ENCODE assay signal across 33 cellular contexts in the genomic region with DNA sequence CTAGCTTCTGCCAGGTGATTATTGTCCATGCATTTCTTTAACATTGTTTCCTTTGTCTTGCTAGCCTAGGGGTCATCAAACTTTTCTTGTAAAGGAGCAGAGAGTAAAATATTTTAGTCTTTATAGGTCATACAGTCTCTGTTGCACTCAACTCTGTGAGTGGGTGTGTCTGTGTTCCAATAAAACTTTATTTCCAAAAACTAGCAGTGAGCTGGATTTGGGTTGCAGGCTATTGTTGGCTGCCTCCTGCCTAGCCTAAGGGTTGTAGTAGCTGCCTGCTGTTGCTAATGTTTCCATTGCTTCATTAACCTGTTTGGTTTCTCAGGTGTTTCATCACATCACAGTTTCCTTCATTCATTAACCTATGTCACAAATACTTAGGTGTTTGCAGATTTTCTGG.
"Had no signal": no experiment of that assay in that cellular context is flagged by ENCODE, and none has a peak within 500 bp of the region (broad histone marks: within the 10 kb centered on the region; RNA-seq: fewer than 3 reads in every experiment).

No MANE protein-coding gene starts in this region.

- H3K27me3 ChIP-seq: adrenal gland, ascending aorta, body of pancreas, brain microvascular endothelial cell, breast epithelium, cardiac muscle cell had no signal

- H3K4me3 ChIP-seq: adrenal gland, ascending aorta, body of pancreas, breast epithelium, cardiac muscle cell had no signal

- H3K36me3 ChIP-seq: adrenal gland, ascending aorta, brain microvascular endothelial cell, breast epithelium, cardiac muscle cell had no signal

- H3K4me1 ChIP-seq: adrenal gland, ascending aorta, body of pancreas, breast epithelium had no signal

- H3K27ac ChIP-seq: adrenal gland, ascending aorta, body of pancreas, brain microvascular endothelial cell, breast epithelium, cardiac muscle cell had no signal

- ATAC-seq: activated naive CD4-positive, alpha-beta T cell treated with anti-CD3 and anti-CD28 coated beads, Interleukin-2, amount 50 U/mL, for 72 hours; activated naive CD8-positive, alpha-beta T cell treated with anti-CD3 and anti-CD28 coated beads, Interleukin-2, amount 50 U/mL, for 24 hours; activated T-cell treated with anti-CD3 and anti-CD28 coated beads, Interleukin-2, amount 50 U/mL, for 4 hours; activated T-cell treated with anti-CD3 and anti-CD28 coated beads, Interleukin-2, amount 50 U/mL, for 72 hours; activated T-helper 17 cell treated with anti-CD3 and anti-CD28 coated beads, Interleukin-2, amount 50 U/mL, for 72 hours; body of pancreas had no signal

- FAIRE-seq: astrocyte had no signal

- H3K9me3 ChIP-seq: adrenal gland, body of pancreas had no signal

- DNase-seq: activated effector memory CD4-positive, alpha-beta T cell treated with anti-CD3 and anti-CD28 coated beads, Interleukin-2, amount 50 U/mL, for 16 hours; activated effector memory CD4-positive, alpha-beta T cell treated with Interleukin-2 at 50 U/mL for 16 hours; activated gamma-delta T cell; activated gamma-delta T cell treated with Interleukin-2 at 50 U/mL for 16 hours; activated naive CD4-positive, alpha-beta T cell; activated naive CD4-positive, alpha-beta T cell treated with anti-CD3 and anti-CD28 coated beads for 36 hours; activated naive CD4-positive, alpha-beta T cell treated with anti-CD3 and anti-CD28 coated beads, Interleukin-2, amount 10 ng/mL, durations not matched to agents 7 days and 5 days; activated naive CD4-positive, alpha-beta T cell treated with anti-CD3 and anti-CD28 coated beads, Interleukin-2, amount 50 U/mL, for 16 hours; activated naive CD4-positive, alpha-beta T cell treated with Interleukin-2 at 50 U/mL for 16 hours; activated naive CD8-positive, alpha-beta T cell treated with anti-CD3 and anti-CD28 coated beads for 36 hours; activated naive CD8-positive, alpha-beta T cell treated with anti-CD3 and anti-CD28 coated beads, Interleukin-2, amount 10 ng/mL, durations not matched to agents 7 days and 5 days; activated naive CD8-positive, alpha-beta T cell treated with anti-CD3 and anti-CD28 coated beads, Interleukin-2, amount 50 U/mL, for 24 hours; activated T-cell treated with anti-CD3 and anti-CD28 coated beads, Interleukin-2, amount 50 U/mL, for 1 hour; activated T-cell treated with anti-CD3 and anti-CD28 coated beads, Interleukin-2, amount 50 U/mL, for 24 hours; activated T-cell treated with anti-CD3 and anti-CD28 coated beads, Interleukin-2, amount 50 U/mL, for 4 hours; activated T-cell treated with anti-CD3 and anti-CD28 coated beads, Interleukin-2, amount 50 U/mL, for 48 hours; activated T-cell treated with anti-CD3 and anti-CD28 coated beads, Interleukin-2, amount 50 U/mL, for 72 hours; adrenal gland; amniotic stem cell; amygdala; anterior cingulate cortex; aorta; body of pancreas; brain microvascular endothelial cell; caudate nucleus; central memory CD4-positive, alpha-beta T cell; cerebellar nuclear complex had no signal
